In the genomic region with DNA sequence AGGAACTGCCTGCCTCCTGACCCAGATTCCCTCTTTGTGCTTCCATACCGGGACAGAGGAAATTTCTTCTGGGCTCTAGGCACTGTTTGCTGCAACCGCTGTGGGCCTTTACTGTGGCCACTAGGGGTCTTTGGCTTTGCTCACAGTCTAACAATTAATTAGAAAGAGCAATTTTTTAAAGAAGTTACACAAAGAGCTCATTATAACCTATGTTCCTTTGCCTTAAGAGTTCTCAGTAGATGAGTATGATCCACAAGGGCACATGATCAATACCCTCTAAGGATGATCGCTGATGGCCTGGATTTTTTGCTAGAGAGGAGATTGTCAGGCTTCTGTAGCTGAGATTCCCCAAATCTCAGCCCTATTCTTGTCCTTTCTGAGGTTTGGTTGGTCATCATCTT, we compare ENCODE assay signal across 11 cellular contexts.
DNase-seq lines count a peak whose midpoint lies in the region; ATAC-seq and TF ChIP-seq lines count a peak whose summit lies in the region.
"Had no signal": no experiment of that assay in that cellular context is flagged by ENCODE, and none has a peak within 500 bp of the region (broad histone marks: within the 10 kb centered on the region; RNA-seq: fewer than 3 reads in every experiment).

No MANE protein-coding gene starts in this region.

- H3K27me3 ChIP-seq in PC-3 (ENCODE audit: low read length) (peaks cover 16% of the 10 kb centered on the region), testis (no peaks in the 10 kb centered on the region), MG63 (no peaks in the 10 kb centered on the region)
- H3K27me3 ChIP-seq: BLaER1 treated with 17β-estradiol and CSF1 and Interleukin-3, amounts not matched to agents 10 nM and 100 nM had no signal

- H3K36me3 Mint-ChIP-seq in activated CD4-positive, alpha-beta T cell treated with anti-CD3 and anti-CD28 coated beads, Interleukin-2, amount 10 ng/mL, durations not matched to agents 7 days and 5 days (ENCODE audit: low read depth): no peaks in the 10 kb centered on the region

- no peaks in the 10 kb centered on the region for H3K79me2 ChIP-seq in PC-3 (ENCODE audit: low read length)

- peaks cover 19% of the 10 kb centered on the region for H3K27me3 Mint-ChIP-seq in activated CD4-positive, alpha-beta T cell treated with anti-CD3 and anti-CD28 coated beads, Interleukin-2, amount 10 ng/mL, durations not matched to agents 7 days and 5 days

- no peak overlapping the region for H3K9ac ChIP-seq in PC-3 (ENCODE audit: low read length)
- H3K9ac ChIP-seq: BLaER1 treated with 17β-estradiol and CSF1 and Interleukin-3, amounts not matched to agents 10 nM and 100 nM had no signal

- H3K27ac ChIP-seq in PC-3 (ENCODE audit: low read length): no peak overlapping the region
- H3K27ac ChIP-seq in testis: no peak overlapping the region
- H3K27ac ChIP-seq: BLaER1 treated with 17β-estradiol and CSF1 and Interleukin-3, amounts not matched to agents 10 nM and 100 nM had no signal

- H3F3A ChIP-seq in PC-3 (ENCODE audit: low read length, unreplicated experiment): no peaks in the 10 kb centered on the region

- intact Hi-C loops in PC-3 (cut with micrococcal nuclease): no loop called here
- intact Hi-C loops in testis (cut with DNase I; ENCODE audit: low total_unique reads): no loop called here

- no peaks in the 10 kb centered on the region for H3K9me3 ChIP-seq in PC-3 (ENCODE audit: low read length)
- H3K9me3 ChIP-seq in testis: no peaks in the 10 kb centered on the region
- no peaks in the 10 kb centered on the region for H3K9me3 ChIP-seq in MG63
- H3K9me3 ChIP-seq: BLaER1 treated with 17β-estradiol and CSF1 and Interleukin-3, amounts not matched to agents 10 nM and 100 nM had no signal

- 30 to 46% methylated on average over 3 of the region's 3 CpGs for WGBS in testis, 2 donors

- no peaks in the 10 kb centered on the region for H3K9me3 Mint-ChIP-seq in activated CD4-positive, alpha-beta T cell treated with anti-CD3 and anti-CD28 coated beads, Interleukin-2, amount 10 ng/mL, durations not matched to agents 7 days and 5 days
- H3K9me3 Mint-ChIP-seq: dendritic cell treated with granulocyte-macrophage colony-stimulating factor and Interleukin-4, amounts not matched to agents 40 ng/mL and 50 ng/mL, for 4 days had no signal

- H3K27ac Mint-ChIP-seq in activated CD4-positive, alpha-beta T cell treated with anti-CD3 and anti-CD28 coated beads, Interleukin-2, amount 10 ng/mL, durations not matched to agents 7 days and 5 days: no peak overlapping the region
- H3K27ac Mint-ChIP-seq: dendritic cell treated with granulocyte-macrophage colony-stimulating factor and Interleukin-4, amounts not matched to agents 40 ng/mL and 50 ng/mL, for 4 days had no signal

- TF ChIP-seq POLR2A in testis (IDR thresholded peaks at IDR 0.05): no peak

- BruUV-seq in PC-3 (replicated peaks; lab: Mats Ljungman, UMichigan): no TSS peak

- no peak overlapping the region for H3K4me3 ChIP-seq in PC-3 (ENCODE audit: low read length)
- H3K4me3 ChIP-seq in fibroblast of the aortic adventitia (ENCODE audit: low read depth, low read length): no peak overlapping the region
- H3K4me3 ChIP-seq in testis: no peak overlapping the region
- H3K4me3 ChIP-seq in MG63: no peak overlapping the region
- H3K4me3 ChIP-seq: BLaER1 treated with 17β-estradiol and CSF1 and Interleukin-3, amounts not matched to agents 10 nM and 100 nM had no signal

- CTCF ChIA-PET in PC-3 (lab: Charles Lee): interaction anchor here (0.6 to 0.7 kb wide), 5 partner anchors 59 to 706 kb away, joined by 3 read pairs; no protein-coding TSS in a partner anchor
- CTCF ChIA-PET in activated CD4-positive, alpha-beta T cell treated with anti-CD3 and anti-CD28 coated beads, Interleukin-2, amount 10 ng/mL, durations not matched to agents 7 days and 5 days (lab: Charles Lee): no interaction called here

- POLR2A ChIA-PET in PC-3 (lab: Charles Lee; ENCODE audit: unreplicated experiment): interaction anchor here (0.7 kb wide), 1 partner anchor 15 kb away, joined by 3 read pairs; no protein-coding TSS in a partner anchor
- POLR2A ChIA-PET in activated CD4-positive, alpha-beta T cell treated with anti-CD3 and anti-CD28 coated beads, Interleukin-2, amount 10 ng/mL, durations not matched to agents 7 days and 5 days (lab: Charles Lee): interaction anchor here (0.7 kb wide), 1 partner anchor 56 kb away, joined by 4 read pairs; no protein-coding TSS in a partner anchor

- H2AFZ ChIP-seq in PC-3 (ENCODE audit: low read length): no peak overlapping the region

- H3K4me1 Mint-ChIP-seq in activated CD4-positive, alpha-beta T cell treated with anti-CD3 and anti-CD28 coated beads, Interleukin-2, amount 10 ng/mL, durations not matched to agents 7 days and 5 days: no peaks in the 10 kb centered on the region

- DNase-seq in NCI-H146 (lab: John Stamatoyannopoulos, UW) (peak; percentile 4), NCI-H146 treated with DMSO at 0.1 percent for 48 hours (lab: John Stamatoyannopoulos, UW; ENCODE audit: unreplicated experiment) (no peak), PC-3 (peak; percentile 65), fibroblast of the aortic adventitia (ENCODE audit: low read depth) (no peak), testis (no peak), MG63 (no peak)
- DNase-seq in activated CD4-positive, alpha-beta T cell treated with anti-CD3 and anti-CD28 coated beads, Interleukin-2, amount 10 ng/mL, durations not matched to agents 7 days and 5 days: no peak
- DNase-seq: stimulated activated CD4-positive, alpha-beta T cell treated with anti-CD3 and anti-CD28 coated beads, Interleukin-2, amount 100 ng/mL, for 24 hours had no signal

- peaks cover 13% of the 10 kb centered on the region for H3K4me1 ChIP-seq in PC-3 (ENCODE audit: insufficient read depth, low read length)
- H3K4me1 ChIP-seq in testis: no peaks in the 10 kb centered on the region
- H3K4me1 ChIP-seq: BLaER1 treated with 17β-estradiol and CSF1 and Interleukin-3, amounts not matched to agents 10 nM and 100 nM had no signal

- H3K4me3 Mint-ChIP-seq in activated CD4-positive, alpha-beta T cell treated with anti-CD3 and anti-CD28 coated beads, Interleukin-2, amount 10 ng/mL, durations not matched to agents 7 days and 5 days: no peak overlapping the region
- H3K4me3 Mint-ChIP-seq: dendritic cell treated with granulocyte-macrophage colony-stimulating factor and Interleukin-4, amounts not matched to agents 40 ng/mL and 50 ng/mL, for 4 days had no signal

- no peak overlapping the region for H3K4me2 ChIP-seq in PC-3 (ENCODE audit: low read length)
- H3K4me2 ChIP-seq: BLaER1 treated with 17β-estradiol and CSF1 and Interleukin-3, amounts not matched to agents 10 nM and 100 nM had no signal

- ATAC-seq in PC-3: peak; percentile 59
- no peak for ATAC-seq in activated CD4-positive, CD25-positive, alpha-beta regulatory T cell treated with anti-CD3 and anti-CD28 coated beads, Interleukin-2, amount 50 U/mL, for 24 hours

- no peaks in the 10 kb centered on the region for H3K36me3 ChIP-seq in PC-3 (ENCODE audit: low read depth, low read length)
- H3K36me3 ChIP-seq in testis (ENCODE audit: low read depth, missing control alignments): no peaks in the 10 kb centered on the region
- H3K36me3 ChIP-seq in MG63: no peaks in the 10 kb centered on the region
- H3K36me3 ChIP-seq: BLaER1 treated with 17β-estradiol and CSF1 and Interleukin-3, amounts not matched to agents 10 nM and 100 nM had no signal

- TF ChIP-seq CTCF in PC-3 (conservative IDR thresholded peaks at IDR 0.05; ENCODE audit: low read depth, low read length) (peak; percentile 99), fibroblast of the aortic adventitia (IDR thresholded peaks at IDR 0.05; ENCODE audit: insufficient read depth, low read length) (peak; percentile 63), testis (IDR thresholded peaks at IDR 0.05) (peak; percentile 20 to 54 (median 27))

- H3K9me2 ChIP-seq in PC-3 (replicated peaks; ENCODE audit: low read length): no peaks in the 10 kb centered on the region

- no peaks in the 10 kb centered on the region for H4K20me1 ChIP-seq in PC-3 (ENCODE audit: low read length)
- H4K20me1 ChIP-seq: BLaER1 treated with 17β-estradiol and CSF1 and Interleukin-3, amounts not matched to agents 10 nM and 100 nM had no signal

Comparison
In these comparisons a context has a peak if more than half of its experiments do, and no peak if none do; other contexts are left out.
1. DNase-seq: peak in NCI-H146 (single experiment) and PC-3 (single experiment); none in NCI-H146 treated with DMSO at 0.1 percent for 48 hours (single experiment), fibroblast of the aortic adventitia (single experiment), testis (single experiment), MG63 (single experiment) and activated CD4-positive, alpha-beta T cell treated with anti-CD3 and anti-CD28 coated beads, Interleukin-2, amount 10 ng/mL, durations not matched to agents 7 days and 5 days (single experiment).
2. CTCF ChIP-seq: peak in every context shown above with its lines; median percentile 99 in PC-3; 63 in fibroblast of the aortic adventitia; 27 in testis.